1 cellular context compared by ENCODE assay signal in the genomic region with DNA sequence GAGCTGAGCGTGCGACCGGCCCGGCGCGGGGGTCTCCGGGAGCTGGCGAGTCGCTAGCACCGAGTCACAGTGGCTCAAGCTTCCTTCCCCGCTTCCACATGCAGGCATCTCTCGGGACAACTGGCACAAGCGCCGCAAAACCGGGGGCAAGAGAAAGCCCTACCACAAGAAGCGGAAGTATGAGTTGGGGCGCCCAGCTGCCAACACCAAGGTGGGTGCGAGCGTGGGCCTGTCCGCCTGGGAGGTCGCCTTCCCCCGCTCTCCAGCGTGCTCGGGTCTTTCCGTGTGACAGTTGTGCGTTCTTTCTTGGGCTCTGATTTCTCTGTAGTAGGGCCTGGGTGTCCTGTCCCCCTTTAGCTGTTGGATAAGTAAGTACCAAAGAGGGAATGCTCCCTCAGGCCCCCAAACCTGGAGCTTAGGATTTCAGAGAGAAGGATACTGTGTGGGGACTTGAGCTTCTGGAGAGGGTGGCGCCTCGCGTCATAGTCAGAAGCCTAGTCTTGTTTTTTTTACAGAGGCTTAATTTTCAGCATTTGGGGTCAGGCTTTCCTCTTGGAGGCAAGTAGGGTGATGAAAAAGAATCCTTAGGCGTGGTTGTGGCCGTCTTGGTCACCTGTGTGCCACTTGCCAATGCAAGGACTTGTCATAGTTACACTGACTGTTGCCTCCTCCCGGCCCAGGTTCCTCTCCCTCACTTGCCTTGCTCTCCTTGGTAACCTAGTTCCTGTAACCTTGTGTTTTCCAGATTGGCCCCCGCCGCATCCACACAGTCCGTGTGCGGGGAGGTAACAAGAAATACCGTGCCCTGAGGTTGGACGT.
A peak's percentile ranks its signal among the peaks of the same experiment; 100 is the strongest.
TF ChIP-seq lines count a peak whose summit lies in the region.

No MANE protein-coding gene starts in this region.

TF ChIP-seq in HepG2, 621 proteins besides CTCF, POLR2A, EP300 and RAD21 (continued from another document and continues in another):
- TF ChIP-seq, protein P1, sequence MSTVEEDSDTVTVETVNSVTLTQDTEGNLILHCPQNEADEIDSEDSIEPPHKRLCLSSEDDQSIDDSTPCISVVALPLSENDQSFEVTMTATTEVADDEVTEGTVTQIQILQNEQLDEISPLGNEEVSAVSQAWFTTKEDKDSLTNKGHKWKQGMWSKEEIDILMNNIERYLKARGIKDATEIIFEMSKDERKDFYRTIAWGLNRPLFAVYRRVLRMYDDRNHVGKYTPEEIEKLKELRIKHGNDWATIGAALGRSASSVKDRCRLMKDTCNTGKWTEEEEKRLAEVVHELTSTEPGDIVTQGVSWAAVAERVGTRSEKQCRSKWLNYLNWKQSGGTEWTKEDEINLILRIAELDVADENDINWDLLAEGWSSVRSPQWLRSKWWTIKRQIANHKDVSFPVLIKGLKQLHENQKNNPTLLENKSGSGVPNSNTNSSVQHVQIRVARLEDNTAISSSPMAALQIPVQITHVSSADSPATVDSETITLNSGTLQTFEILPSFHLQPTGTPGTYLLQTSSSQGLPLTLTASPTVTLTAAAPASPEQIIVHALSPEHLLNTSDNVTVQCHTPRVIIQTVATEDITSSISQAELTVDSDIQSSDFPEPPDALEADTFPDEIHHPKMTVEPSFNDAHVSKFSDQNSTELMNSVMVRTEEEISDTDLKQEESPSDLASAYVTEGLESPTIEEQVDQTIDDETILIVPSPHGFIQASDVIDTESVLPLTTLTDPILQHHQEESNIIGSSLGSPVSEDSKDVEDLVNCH (CRISPR knock-in tag; IDR thresholded peaks at IDR 0.05): 0 out of 2 replicates have a peak, but pooled peaks have one; percentile 53
- TF ChIP-seq ZNF670 (CRISPR knock-in tag; IDR thresholded peaks at IDR 0.05; ENCODE audit: borderline replicate concordance) (no peak), RCOR2 (CRISPR knock-in tag; IDR thresholded peaks at IDR 0.05) (no peak), ZNF354B (CRISPR knock-in tag; IDR thresholded peaks at IDR 0.05) (no peak), ZNF543 (CRISPR knock-in tag; IDR thresholded peaks at IDR 0.05) (0 out of 2 replicates have a peak, but pooled peaks have one; percentile 50), KDM3A (CRISPR knock-in tag; IDR thresholded peaks at IDR 0.05; ENCODE audit: low read depth) (no peak), ZNF83 (CRISPR knock-in tag; IDR thresholded peaks at IDR 0.05; ENCODE audit: borderline replicate concordance) (no peak; the same call in 1 of the 2 replicates), ZNF556 (CRISPR knock-in tag; IDR thresholded peaks at IDR 0.05; ENCODE audit: borderline replicate concordance) (peak; percentile 19; the same call in 1 of the 2 replicates), SALL1 (CRISPR knock-in tag; IDR thresholded peaks at IDR 0.05) (no peak), DNMT3B (CRISPR knock-in tag; conservative IDR thresholded peaks at IDR 0.05) (no peak), ZNF350 (CRISPR knock-in tag; IDR thresholded peaks at IDR 0.05; ENCODE audit: borderline replicate concordance, low read depth) (no peak), HIVEP1 (CRISPR knock-in tag; IDR thresholded peaks at IDR 0.05) (no peak), ZNF772 (CRISPR knock-in tag; IDR thresholded peaks at IDR 0.05) (no peak), KDM2A (CRISPR knock-in tag; IDR thresholded peaks at IDR 0.05; ENCODE audit: borderline replicate concordance, low read depth) (no peak), RBFOX2 (IDR thresholded peaks at IDR 0.05; ENCODE audit: low read depth, low read length) (peak; percentile 93), ADNP (CRISPR knock-in tag; IDR thresholded peaks at IDR 0.05) (no peak), CHD2 (IDR thresholded peaks at IDR 0.05; ENCODE audit: low read depth, low read length) (no peak), KMT2A (CRISPR knock-in tag; IDR thresholded peaks at IDR 0.05) (no peak), ZKSCAN1 (IDR thresholded peaks at IDR 0.05; ENCODE audit: low read length) (no peak), ZNF567 (CRISPR knock-in tag; IDR thresholded peaks at IDR 0.05; ENCODE audit: borderline replicate concordance) (no peak), RXRA (CRISPR knock-in tag; IDR thresholded peaks at IDR 0.05) (no peak), ZNF547 (CRISPR knock-in tag; IDR thresholded peaks at IDR 0.05) (no peak), ZNF12 (CRISPR knock-in tag; IDR thresholded peaks at IDR 0.05) (no peak), ZSCAN22 (CRISPR knock-in tag; IDR thresholded peaks at IDR 0.05) (peak; percentile 38; the same call in 1 of the 2 replicates), SP2 (CRISPR knock-in tag; IDR thresholded peaks at IDR 0.05) (no peak; the same call in 1 of the 2 replicates), PAF1 (CRISPR knock-in tag; IDR thresholded peaks at IDR 0.05) (no peak; the same call in 1 of the 2 replicates), ZNF766 (CRISPR knock-in tag; IDR thresholded peaks at IDR 0.05; ENCODE audit: borderline replicate concordance) (no peak), NKX3-1 (CRISPR knock-in tag; IDR thresholded peaks at IDR 0.05) (no peak), ISL2 (CRISPR knock-in tag; IDR thresholded peaks at IDR 0.05) (no peak), SMAD9 (CRISPR knock-in tag; IDR thresholded peaks at IDR 0.05) (no peak; the same call in 1 of the 2 replicates), GABPA (IDR thresholded peaks at IDR 0.05; ENCODE audit: low read depth, low read length) (no peak), GABPA (CRISPR knock-in tag; IDR thresholded peaks at IDR 0.05; ENCODE audit: low read depth) (no peak), ZFX (CRISPR knock-in tag; IDR thresholded peaks at IDR 0.05; ENCODE audit: low read depth) (no peak), TAF15 (IDR thresholded peaks at IDR 0.05; ENCODE audit: low read depth, low read length, poor library complexity, severe bottlenecking) (no peak)
- TF ChIP-seq, protein P2, sequence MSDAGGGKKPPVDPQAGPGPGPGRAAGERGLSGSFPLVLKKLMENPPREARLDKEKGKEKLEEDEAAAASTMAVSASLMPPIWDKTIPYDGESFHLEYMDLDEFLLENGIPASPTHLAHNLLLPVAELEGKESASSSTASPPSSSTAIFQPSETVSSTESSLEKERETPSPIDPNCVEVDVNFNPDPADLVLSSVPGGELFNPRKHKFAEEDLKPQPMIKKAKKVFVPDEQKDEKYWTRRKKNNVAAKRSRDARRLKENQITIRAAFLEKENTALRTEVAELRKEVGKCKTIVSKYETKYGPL (CRISPR knock-in tag; IDR thresholded peaks at IDR 0.05): no peak
- TF ChIP-seq, protein P3, sequence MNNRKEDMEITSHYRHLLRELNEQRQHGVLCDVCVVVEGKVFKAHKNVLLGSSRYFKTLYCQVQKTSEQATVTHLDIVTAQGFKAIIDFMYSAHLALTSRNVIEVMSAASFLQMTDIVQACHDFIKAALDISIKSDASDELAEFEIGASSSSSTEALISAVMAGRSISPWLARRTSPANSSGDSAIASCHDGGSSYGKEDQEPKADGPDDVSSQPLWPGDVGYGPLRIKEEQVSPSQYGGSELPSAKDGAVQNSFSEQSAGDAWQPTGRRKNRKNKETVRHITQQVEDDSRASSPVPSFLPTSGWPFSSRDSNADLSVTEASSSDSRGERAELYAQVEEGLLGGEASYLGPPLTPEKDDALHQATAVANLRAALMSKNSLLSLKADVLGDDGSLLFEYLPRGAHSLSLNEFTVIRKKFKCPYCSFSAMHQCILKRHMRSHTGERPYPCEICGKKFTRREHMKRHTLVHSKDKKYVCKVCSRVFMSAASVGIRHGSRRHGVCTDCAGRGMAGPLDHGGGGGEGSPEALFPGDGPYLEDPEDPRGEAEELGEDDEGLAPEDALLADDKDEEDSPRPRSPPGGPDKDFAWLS (CRISPR knock-in tag; IDR thresholded peaks at IDR 0.05; ENCODE audit: borderline replicate concordance): 0 out of 2 replicates have a peak, but pooled peaks have one; percentile 74
- TF ChIP-seq, protein P4, sequence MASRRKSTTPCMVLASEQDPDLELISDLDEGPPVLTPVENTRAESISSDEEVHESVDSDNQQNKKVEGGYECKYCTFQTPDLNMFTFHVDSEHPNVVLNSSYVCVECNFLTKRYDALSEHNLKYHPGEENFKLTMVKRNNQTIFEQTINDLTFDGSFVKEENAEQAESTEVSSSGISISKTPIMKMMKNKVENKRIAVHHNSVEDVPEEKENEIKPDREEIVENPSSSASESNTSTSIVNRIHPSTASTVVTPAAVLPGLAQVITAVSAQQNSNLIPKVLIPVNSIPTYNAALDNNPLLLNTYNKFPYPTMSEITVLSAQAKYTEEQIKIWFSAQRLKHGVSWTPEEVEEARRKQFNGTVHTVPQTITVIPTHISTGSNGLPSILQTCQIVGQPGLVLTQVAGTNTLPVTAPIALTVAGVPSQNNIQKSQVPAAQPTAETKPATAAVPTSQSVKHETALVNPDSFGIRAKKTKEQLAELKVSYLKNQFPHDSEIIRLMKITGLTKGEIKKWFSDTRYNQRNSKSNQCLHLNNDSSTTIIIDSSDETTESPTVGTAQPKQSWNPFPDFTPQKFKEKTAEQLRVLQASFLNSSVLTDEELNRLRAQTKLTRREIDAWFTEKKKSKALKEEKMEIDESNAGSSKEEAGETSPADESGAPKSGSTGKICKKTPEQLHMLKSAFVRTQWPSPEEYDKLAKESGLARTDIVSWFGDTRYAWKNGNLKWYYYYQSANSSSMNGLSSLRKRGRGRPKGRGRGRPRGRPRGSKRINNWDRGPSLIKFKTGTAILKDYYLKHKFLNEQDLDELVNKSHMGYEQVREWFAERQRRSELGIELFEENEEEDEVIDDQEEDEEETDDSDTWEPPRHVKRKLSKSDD (CRISPR knock-in tag; IDR thresholded peaks at IDR 0.05; ENCODE audit: low read depth): no peak
- TF ChIP-seq, protein P5, sequence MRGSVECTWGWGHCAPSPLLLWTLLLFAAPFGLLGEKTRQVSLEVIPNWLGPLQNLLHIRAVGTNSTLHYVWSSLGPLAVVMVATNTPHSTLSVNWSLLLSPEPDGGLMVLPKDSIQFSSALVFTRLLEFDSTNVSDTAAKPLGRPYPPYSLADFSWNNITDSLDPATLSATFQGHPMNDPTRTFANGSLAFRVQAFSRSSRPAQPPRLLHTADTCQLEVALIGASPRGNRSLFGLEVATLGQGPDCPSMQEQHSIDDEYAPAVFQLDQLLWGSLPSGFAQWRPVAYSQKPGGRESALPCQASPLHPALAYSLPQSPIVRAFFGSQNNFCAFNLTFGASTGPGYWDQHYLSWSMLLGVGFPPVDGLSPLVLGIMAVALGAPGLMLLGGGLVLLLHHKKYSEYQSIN (CRISPR knock-in tag; IDR thresholded peaks at IDR 0.05; ENCODE audit: borderline replicate concordance): no peak
- TF ChIP-seq, protein P6, sequence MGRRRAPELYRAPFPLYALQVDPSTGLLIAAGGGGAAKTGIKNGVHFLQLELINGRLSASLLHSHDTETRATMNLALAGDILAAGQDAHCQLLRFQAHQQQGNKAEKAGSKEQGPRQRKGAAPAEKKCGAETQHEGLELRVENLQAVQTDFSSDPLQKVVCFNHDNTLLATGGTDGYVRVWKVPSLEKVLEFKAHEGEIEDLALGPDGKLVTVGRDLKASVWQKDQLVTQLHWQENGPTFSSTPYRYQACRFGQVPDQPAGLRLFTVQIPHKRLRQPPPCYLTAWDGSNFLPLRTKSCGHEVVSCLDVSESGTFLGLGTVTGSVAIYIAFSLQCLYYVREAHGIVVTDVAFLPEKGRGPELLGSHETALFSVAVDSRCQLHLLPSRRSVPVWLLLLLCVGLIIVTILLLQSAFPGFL (CRISPR knock-in tag; IDR thresholded peaks at IDR 0.05): no peak
- TF ChIP-seq, protein P7, sequence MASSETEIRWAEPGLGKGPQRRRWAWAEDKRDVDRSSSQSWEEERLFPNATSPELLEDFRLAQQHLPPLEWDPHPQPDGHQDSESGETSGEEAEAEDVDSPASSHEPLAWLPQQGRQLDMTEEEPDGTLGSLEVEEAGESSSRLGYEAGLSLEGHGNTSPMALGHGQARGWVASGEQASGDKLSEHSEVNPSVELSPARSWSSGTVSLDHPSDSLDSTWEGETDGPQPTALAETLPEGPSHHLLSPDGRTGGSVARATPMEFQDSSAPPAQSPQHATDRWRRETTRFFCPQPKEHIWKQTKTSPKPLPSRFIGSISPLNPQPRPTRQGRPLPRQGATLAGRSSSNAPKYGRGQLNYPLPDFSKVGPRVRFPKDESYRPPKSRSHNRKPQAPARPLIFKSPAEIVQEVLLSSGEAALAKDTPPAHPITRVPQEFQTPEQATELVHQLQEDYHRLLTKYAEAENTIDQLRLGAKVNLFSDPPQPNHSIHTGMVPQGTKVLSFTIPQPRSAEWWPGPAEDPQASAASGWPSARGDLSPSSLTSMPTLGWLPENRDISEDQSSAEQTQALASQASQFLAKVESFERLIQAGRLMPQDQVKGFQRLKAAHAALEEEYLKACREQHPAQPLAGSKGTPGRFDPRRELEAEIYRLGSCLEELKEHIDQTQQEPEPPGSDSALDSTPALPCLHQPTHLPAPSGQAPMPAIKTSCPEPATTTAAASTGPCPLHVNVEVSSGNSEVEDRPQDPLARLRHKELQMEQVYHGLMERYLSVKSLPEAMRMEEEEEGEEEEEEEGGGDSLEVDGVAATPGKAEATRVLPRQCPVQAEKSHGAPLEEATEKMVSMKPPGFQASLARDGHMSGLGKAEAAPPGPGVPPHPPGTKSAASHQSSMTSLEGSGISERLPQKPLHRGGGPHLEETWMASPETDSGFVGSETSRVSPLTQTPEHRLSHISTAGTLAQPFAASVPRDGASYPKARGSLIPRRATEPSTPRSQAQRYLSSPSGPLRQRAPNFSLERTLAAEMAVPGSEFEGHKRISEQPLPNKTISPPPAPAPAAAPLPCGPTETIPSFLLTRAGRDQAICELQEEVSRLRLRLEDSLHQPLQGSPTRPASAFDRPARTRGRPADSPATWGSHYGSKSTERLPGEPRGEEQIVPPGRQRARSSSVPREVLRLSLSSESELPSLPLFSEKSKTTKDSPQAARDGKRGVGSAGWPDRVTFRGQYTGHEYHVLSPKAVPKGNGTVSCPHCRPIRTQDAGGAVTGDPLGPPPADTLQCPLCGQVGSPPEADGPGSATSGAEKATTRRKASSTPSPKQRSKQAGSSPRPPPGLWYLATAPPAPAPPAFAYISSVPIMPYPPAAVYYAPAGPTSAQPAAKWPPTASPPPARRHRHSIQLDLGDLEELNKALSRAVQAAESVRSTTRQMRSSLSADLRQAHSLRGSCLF (CRISPR knock-in tag; IDR thresholded peaks at IDR 0.05; ENCODE audit: borderline replicate concordance): no peak
- TF ChIP-seq, protein P8, sequence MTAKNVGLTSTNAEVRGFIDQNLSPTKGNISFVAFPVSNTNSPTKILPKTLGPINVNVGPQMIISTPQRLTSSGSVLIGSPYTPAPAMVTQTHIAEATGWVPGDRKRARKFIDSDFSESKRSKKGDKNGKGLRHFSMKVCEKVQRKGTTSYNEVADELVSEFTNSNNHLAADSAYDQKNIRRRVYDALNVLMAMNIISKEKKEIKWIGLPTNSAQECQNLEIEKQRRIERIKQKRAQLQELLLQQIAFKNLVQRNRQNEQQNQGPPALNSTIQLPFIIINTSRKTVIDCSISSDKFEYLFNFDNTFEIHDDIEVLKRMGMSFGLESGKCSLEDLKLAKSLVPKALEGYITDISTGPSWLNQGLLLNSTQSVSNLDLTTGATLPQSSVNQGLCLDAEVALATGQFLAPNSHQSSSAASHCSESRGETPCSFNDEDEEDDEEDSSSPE (CRISPR knock-in tag; IDR thresholded peaks at IDR 0.05): no peak
